6 cellular contexts compared by ENCODE assay signal in the genomic region with DNA sequence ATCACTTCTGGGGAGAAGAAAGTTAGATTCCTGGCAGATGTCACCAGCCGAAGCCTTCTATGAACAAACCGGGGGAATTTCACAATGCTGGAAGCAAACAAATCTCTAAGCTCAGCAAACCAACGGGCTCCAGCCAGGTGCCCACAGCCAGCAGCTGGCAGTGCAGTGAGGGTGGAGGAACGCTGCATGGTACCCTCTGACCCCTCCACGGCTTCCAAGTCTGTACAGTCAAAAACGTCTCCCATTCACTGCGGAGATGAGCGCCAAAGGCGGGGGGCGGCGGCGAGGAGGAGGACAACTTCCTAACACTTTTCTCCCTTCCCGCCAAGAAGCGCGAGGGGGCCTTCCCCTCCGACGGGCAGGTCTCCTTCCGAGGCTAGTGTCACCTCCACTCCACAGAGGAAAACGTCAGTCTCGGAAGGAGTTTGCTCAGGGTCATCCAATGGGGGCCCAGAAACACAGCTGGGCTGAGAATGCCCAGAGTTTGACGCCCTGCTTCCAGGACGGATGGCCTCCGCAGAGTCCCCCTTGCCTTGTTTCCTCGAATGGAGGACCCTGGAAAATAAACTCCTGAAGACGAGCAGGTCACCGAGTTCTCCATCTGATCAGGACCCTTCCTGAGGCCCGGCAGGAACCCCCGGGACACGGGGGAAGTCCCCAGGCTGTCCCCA. TPM values are rescaled to one million over a fixed set of nuclear protein-coding genes. Genes with fewer than 3 reads are reported as not detected.
DNase-seq lines count a peak whose midpoint lies in the region; ATAC-seq and TF ChIP-seq lines count a peak whose summit lies in the region.

No MANE protein-coding gene starts in this region.

- H2BK15ac ChIP-seq in IMR-90 (ENCODE audit: low read depth, low read length): no peak overlapping the region

- peaks cover 8% of the 10 kb centered on the region; the same call in 1 of the 2 replicates for H3K9me1 ChIP-seq in IMR-90 (ENCODE audit: insufficient read depth, low read length)

- peak overlapping the region; percentile 80 for H3K4ac ChIP-seq in IMR-90 (ENCODE audit: low read depth, low read length)

- peak overlapping the region; percentile 94 to 100 (median 98) for H3K4me2 ChIP-seq in BLaER1 treated with 17β-estradiol and CSF1 and Interleukin-3, amounts not matched to agents 10 nM and 100 nM
- H3K4me2 ChIP-seq in IMR-90 (ENCODE audit: low read depth, low read length): peak overlapping the region; percentile 97
- peak overlapping the region; percentile 96 for H3K4me2 ChIP-seq in osteoblast (ENCODE audit: insufficient read depth, low read length)

- H3K9ac ChIP-seq in BLaER1 treated with 17β-estradiol and CSF1 and Interleukin-3, amounts not matched to agents 10 nM and 100 nM: peak overlapping the region; percentile 86 to 99 (median 97)
- peak overlapping the region; percentile 95 for H3K9ac ChIP-seq in IMR-90 (ENCODE audit: low read depth, low read length)

- H3K4me1 ChIP-seq in BLaER1 treated with 17β-estradiol and CSF1 and Interleukin-3, amounts not matched to agents 10 nM and 100 nM: peaks cover 58 to 78% (median 60%) of the 10 kb centered on the region in 10 experiments
- peaks cover 28% of the 10 kb centered on the region for H3K4me1 ChIP-seq in IMR-90 (ENCODE audit: control insufficient read depth, insufficient read depth, low read length)
- H3K4me1 ChIP-seq in osteoblast (ENCODE audit: insufficient read depth, low read length): peaks cover 32% of the 10 kb centered on the region

- WGBS in IMR-90 (ENCODE audit: extremely low coverage in 2 of 2, insufficient read length in 1 of 2), 2 experiments: 2% methylated on average over 15 of the region's 29 CpGs; no CpG with 5 or more reads in 1 of the 2 experiments

- H3K27me3 Mint-ChIP-seq in central memory CD8-positive, alpha-beta T cell: no peaks in the 10 kb centered on the region

- no peak for TF ChIP-seq CTCF in IMR-90 (conservative IDR thresholded peaks at IDR 0.05; ENCODE audit: low read depth, low read length)
- TF ChIP-seq CTCF in osteoblast (IDR thresholded peaks at IDR 0.05; ENCODE audit: extremely low read depth, low read depth, low read length): no peak

- CTCF ChIA-PET in IMR-90 (lab: Yijun Ruan, JAX): interaction anchor here (1.4 kb wide), 1 partner anchor 132 kb away, joined by 4 read pairs; no protein-coding TSS in a partner anchor

- peak overlapping the region; percentile 81 to 100 (median 96) for H3K4me3 ChIP-seq in BLaER1 treated with 17β-estradiol and CSF1 and Interleukin-3, amounts not matched to agents 10 nM and 100 nM
- H3K4me3 ChIP-seq in IMR-90 (ENCODE audit: insufficient read depth, low read depth, low read length) (peak overlapping the region; percentile 75), osteoblast (ENCODE audit: insufficient read depth, low read length) (peak overlapping the region; percentile 82)

- no peak overlapping the region for H3K18ac ChIP-seq in IMR-90 (ENCODE audit: low read depth, low read length)

- no peak overlapping the region for H2BK20ac ChIP-seq in IMR-90 (ENCODE audit: low read depth, low read length)

- H4K8ac ChIP-seq in IMR-90 (ENCODE audit: low read depth in 2 of 2, low read length in 2 of 2): peak overlapping the region in 1 of 2 experiments; percentile 14; a peak in 1 of 4 replicates

- H2BK5ac ChIP-seq in IMR-90 (ENCODE audit: low read depth, low read length, poor library complexity, severe bottlenecking): peak overlapping the region; percentile 60

- H3K36me3 ChIP-seq in BLaER1 treated with 17β-estradiol and CSF1 and Interleukin-3, amounts not matched to agents 10 nM and 100 nM: peaks cover 0 to 36% (median 20%) of the 10 kb centered on the region in 11 experiments; a peak in 16 of 22 replicates
- H3K36me3 ChIP-seq in IMR-90 (ENCODE audit: control insufficient read depth, insufficient read depth, low read length) (peaks cover 9% of the 10 kb centered on the region), osteoblast (ENCODE audit: insufficient read depth, low read length) (no peaks in the 10 kb centered on the region)

- peak; percentile 3 for ATAC-seq in IMR-90 (ENCODE audit: low read depth)
- ATAC-seq in central memory CD8-positive, alpha-beta T cell (replicated peaks; ENCODE audit: extremely low read depth, poor library complexity, severe bottlenecking): no peak

- dilution Hi-C loops in IMR-90 (cut with HindIII; ENCODE audit: low sequenced_read_pairs, unreplicated experiment): no loop called here

- peak overlapping the region; percentile 95 for H3K23ac ChIP-seq in IMR-90 (ENCODE audit: low read depth, low read length)

- 0 out of 2 replicates have a peak, but pooled peaks have one; percentile 16 for TF ChIP-seq POLR2A in IMR-90 (IDR thresholded peaks at IDR 0.05; ENCODE audit: low read depth, low read length)

- peaks cover 48% of the 10 kb centered on the region for H3K4me1 Mint-ChIP-seq in central memory CD8-positive, alpha-beta T cell

- intact Hi-C loops in IMR-90 (cut with micrococcal nuclease): no loop called here

- peak overlapping the region; percentile 83 for H2AK5ac ChIP-seq in IMR-90 (ENCODE audit: low read depth, low read length)

- H3K27me3 ChIP-seq in BLaER1 treated with 17β-estradiol and CSF1 and Interleukin-3, amounts not matched to agents 10 nM and 100 nM: no peaks in the 10 kb centered on the region
- no peaks in the 10 kb centered on the region for H3K27me3 ChIP-seq in IMR-90 (ENCODE audit: control insufficient read depth, insufficient read depth, low read length)
- no peaks in the 10 kb centered on the region for H3K27me3 ChIP-seq in osteoblast (ENCODE audit: insufficient read depth, low read length)

- H3K9me3 Mint-ChIP-seq in central memory CD8-positive, alpha-beta T cell: no peaks in the 10 kb centered on the region

- no peak for TF ChIP-seq RAD21 in IMR-90 (IDR thresholded peaks at IDR 0.05; ENCODE audit: low read length)

- H3K79me2 ChIP-seq in osteoblast (ENCODE audit: insufficient read depth, low read length): peaks cover 67% of the 10 kb centered on the region

- peak overlapping the region; percentile 40 for H4K5ac ChIP-seq in IMR-90 (ENCODE audit: low read depth, low read length)

- H4K20me1 ChIP-seq in BLaER1 treated with 17β-estradiol and CSF1 and Interleukin-3, amounts not matched to agents 10 nM and 100 nM: peaks cover 48 to 57% (median 55%) of the 10 kb centered on the region in 11 experiments
- H4K20me1 ChIP-seq in IMR-90 (ENCODE audit: insufficient read depth, low read length) (peaks cover 54% of the 10 kb centered on the region), osteoblast (ENCODE audit: insufficient read depth, low read length) (peaks cover 52% of the 10 kb centered on the region)

- peaks cover 15 to 64% of the 10 kb centered on the region in 2 experiments; a peak in 3 of 4 replicates for H3K79me1 ChIP-seq in IMR-90 (ENCODE audit: low read depth in 1 of 2, low read length in 2 of 2)

- H2AFZ ChIP-seq in IMR-90 (replicated peaks; ENCODE audit: low read length, poor library complexity) (peak overlapping the region; percentile 79), osteoblast (ENCODE audit: low read length) (no peak overlapping the region)

- peak overlapping the region; percentile 24; the same call in 1 of the 2 replicates for H4K91ac ChIP-seq in IMR-90 (ENCODE audit: insufficient read depth, low read depth, low read length)

- peak overlapping the region; percentile 81 for H3K27ac Mint-ChIP-seq in central memory CD8-positive, alpha-beta T cell (ENCODE audit: low read depth)

- H3K4me3 Mint-ChIP-seq in central memory CD8-positive, alpha-beta T cell: peak overlapping the region; percentile 83

- H3K36me3 Mint-ChIP-seq in central memory CD8-positive, alpha-beta T cell (ENCODE audit: insufficient read depth): peaks cover 8% of the 10 kb centered on the region

- H3K14ac ChIP-seq in IMR-90 (replicated peaks; ENCODE audit: low read depth, low read length): peak overlapping the region; percentile 83

- H2AK9ac ChIP-seq in IMR-90 (replicated peaks; ENCODE audit: low read depth, low read length, poor library complexity): peak overlapping the region; percentile 98

- in situ Hi-C loops in IMR-90 (cut with MboI; ENCODE audit: low sequenced_read_pairs): no loop called here

- H2BK120ac ChIP-seq in IMR-90 (ENCODE audit: low read depth, low read length): no peak overlapping the region

- H3K56ac ChIP-seq in IMR-90 (ENCODE audit: extremely low read depth, insufficient read depth, low read length): peak overlapping the region; percentile 71

- DNase-seq in IMR-90 (peak; percentile 44), osteoblast (ENCODE audit: insufficient read length, low spot score, missing footprints) (peak; percentile 92), NCI-H510A (lab: John Stamatoyannopoulos, UW) (no peak), HuH-7 (ENCODE audit: low spot score) (no peak)
- no peak for DNase-seq in central memory CD8-positive, alpha-beta T cell (ENCODE audit: low spot score in 2 of 2)

- peak overlapping the region; percentile 60 to 97 (median 94) for H3K27ac ChIP-seq in BLaER1 treated with 17β-estradiol and CSF1 and Interleukin-3, amounts not matched to agents 10 nM and 100 nM
- peak overlapping the region; percentile 88 for H3K27ac ChIP-seq in IMR-90 (ENCODE audit: insufficient read depth, low read length)
- peak overlapping the region; percentile 57 for H3K27ac ChIP-seq in osteoblast (ENCODE audit: low read depth, low read length)

- BruUV-seq in IMR-90 (replicated peaks; lab: Mats Ljungman, UMichigan): no TSS peak

- POLR2A ChIA-PET in IMR-90 (lab: Charles Lee; ENCODE audit: unreplicated experiment): no interaction called here

- no peaks in the 10 kb centered on the region for H3K9me3 ChIP-seq in BLaER1 treated with 17β-estradiol and CSF1 and Interleukin-3, amounts not matched to agents 10 nM and 100 nM (replicated peaks in 1 of 11)
- no peaks in the 10 kb centered on the region for H3K9me3 ChIP-seq in IMR-90 (ENCODE audit: control insufficient read depth, insufficient read depth, low read length)
- no peaks in the 10 kb centered on the region for H3K9me3 ChIP-seq in osteoblast (ENCODE audit: low read depth, low read length)

RNA-seq across cellular contexts. Expression of a gene that starts 0.9 kb away (rescaled TPM):
- total RNA-seq in IMR-90 (2012; rRNA removed) (3.4 and 4.4 TPM in 2 replicates), osteoblast (17.7 and 21.0 TPM in 2 replicates)
- polyA plus RNA-seq in IMR-90 (2012; rRNA removed): 36.4 and 40.6 TPM in 2 replicates
- polyA plus RNA-seq in IMR-90 (2012; cell fraction: cytosol; rRNA removed): 23.6 and 37.3 TPM in 2 replicates
- polyA plus RNA-seq in IMR-90 (2012; cell fraction: nucleus; rRNA removed; ENCODE audit: low replicate concordance): 98.8 and 225 TPM in 2 replicates

RNA-seq across cellular contexts. Expression of a gene that starts 10.8 kb away (rescaled TPM):
- 0.18 TPM in 1 of 2 replicates, not detected in the other for total RNA-seq in IMR-90 (2012; rRNA removed)
- 2.0 and 3.7 TPM in 2 replicates for polyA plus RNA-seq in IMR-90 (2012; rRNA removed)
- polyA plus RNA-seq in IMR-90 (2012; cell fraction: cytosol; rRNA removed): 6.1 and 9.0 TPM in 2 replicates
- 2.5 and 7.1 TPM in 2 replicates for polyA plus RNA-seq in IMR-90 (2012; cell fraction: nucleus; rRNA removed; ENCODE audit: low replicate concordance)
- not detected in 2 replicates for total RNA-seq in osteoblast

RNA-seq across cellular contexts. Expression of a gene that starts 17.9 kb away (rescaled TPM):
- total RNA-seq in IMR-90 (2012; rRNA removed) (18.6 and 20.8 TPM in 2 replicates), osteoblast (26.8 and 33.7 TPM in 2 replicates)
- polyA plus RNA-seq in IMR-90 (2012; rRNA removed): 77.8 and 96.6 TPM in 2 replicates
- polyA plus RNA-seq in IMR-90 (2012; cell fraction: cytosol; rRNA removed): 98.1 and 126 TPM in 2 replicates
- 54.5 and 134 TPM in 2 replicates for polyA plus RNA-seq in IMR-90 (2012; cell fraction: nucleus; rRNA removed; ENCODE audit: low replicate concordance)

RNA-seq across cellular contexts. Expression of a gene that starts 19.0 kb away (rescaled TPM):
- total RNA-seq in IMR-90 (2012; rRNA removed) (1.8 and 1.9 TPM in 2 replicates), osteoblast (under 0.01 and 0.59 TPM in 2 replicates)
- polyA plus RNA-seq in IMR-90 (2012; rRNA removed): 5.8 and 6.6 TPM in 2 replicates
- 4.4 and 11.7 TPM in 2 replicates for polyA plus RNA-seq in IMR-90 (2012; cell fraction: cytosol; rRNA removed)
- 6.9 and 13.6 TPM in 2 replicates for polyA plus RNA-seq in IMR-90 (2012; cell fraction: nucleus; rRNA removed; ENCODE audit: low replicate concordance)

RNA-seq across cellular contexts. Expression of a gene that starts 24.8 kb away (rescaled TPM):
- total RNA-seq in IMR-90 (2012; rRNA removed) (6.8 and 8.6 TPM in 2 replicates), osteoblast (8.7 and 12.1 TPM in 2 replicates)
- 19.8 and 28.0 TPM in 2 replicates for polyA plus RNA-seq in IMR-90 (2012; rRNA removed)
- polyA plus RNA-seq in IMR-90 (2012; cell fraction: cytosol; rRNA removed): 10.4 and 16.3 TPM in 2 replicates
- polyA plus RNA-seq in IMR-90 (2012; cell fraction: nucleus; rRNA removed; ENCODE audit: low replicate concordance): 12.8 and 25.0 TPM in 2 replicates

Comparison
In these comparisons a context has a peak if more than half of its experiments do, and no peak if none do; other contexts are left out.
1. DNase-seq: peak in IMR-90 (single experiment) and osteoblast (single experiment); none in central memory CD8-positive, alpha-beta T cell (0 of 2), NCI-H510A (single experiment) and HuH-7 (single experiment).
2. Peak in every context shown above with its lines, with median percentiles within 50 percentile points of each other: H3K27ac ChIP-seq, H3K4me2 ChIP-seq and H3K4me3 ChIP-seq.